12 cellular contexts compared by ENCODE assay signal in the genomic region with DNA sequence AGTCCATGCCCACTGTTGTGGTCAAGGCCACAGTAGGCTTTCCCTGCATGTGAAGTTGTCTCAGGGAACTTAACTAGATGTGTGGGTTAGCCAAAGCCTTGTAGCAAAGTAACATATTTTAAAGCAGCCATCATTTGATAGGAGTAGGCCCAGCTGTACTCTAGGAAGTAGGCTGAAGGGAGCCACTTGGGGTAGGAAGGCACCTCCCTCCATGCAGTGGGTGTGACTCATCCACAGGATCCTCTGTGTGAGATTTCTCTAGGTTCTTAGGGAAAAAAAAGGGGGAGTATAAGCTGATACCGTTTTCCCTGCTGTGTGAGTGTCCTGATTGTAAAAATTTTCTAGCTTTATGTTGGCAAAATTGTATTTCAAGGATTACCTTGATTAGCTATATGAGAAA. TPM values are rescaled to one million over a fixed set of nuclear protein-coding genes. Genes with fewer than 3 reads are reported as not detected.
DNase-seq lines count a peak whose midpoint lies in the region; ATAC-seq and TF ChIP-seq lines count a peak whose summit lies in the region.
"Had no signal": no experiment of that assay in that cellular context is flagged by ENCODE, and none has a peak within 500 bp of the region (broad histone marks: within the 10 kb centered on the region; RNA-seq: fewer than 3 reads in every experiment).

No MANE protein-coding gene starts in this region.

- POLR2A ChIA-PET in AG04450 (lab: Yijun Ruan, JAX), result interaction anchor here (0.8 kb wide), 1 partner anchor 218 kb away, joined by 5 read pairs; a partner anchor contains a TSS

- in situ Hi-C loops in brain microvascular endothelial cell (cut with HindIII; ENCODE audit: low pct_ligation_motif_present, low sequenced_read_pairs), result no loop called here

- H3K36me3 ChIP-seq in brain microvascular endothelial cell (replicated peaks) (no peaks in the 10 kb centered on the region), left lung (peaks cover 0 to 11% of the 10 kb centered on the region in 2 donors), tibial artery (peaks cover 4 to 12% (median 6%) of the 10 kb centered on the region in 3 donors)

- H3K27ac ChIP-seq in AG04450 (ENCODE audit: low read depth, low read length) (peak overlapping the region; percentile 12), brain microvascular endothelial cell (no peak overlapping the region), left lung (no peak overlapping the region), tibial artery (no peak overlapping the region)
- H3K27ac ChIP-seq: HL-60, lower lobe of right lung, stomach had no signal

- peak; percentile 72 for DNase-seq in AG04450 (ENCODE audit: low read depth, low spot score)
- DNase-seq in HFFc6, result peak; percentile 63
- DNase-seq in brain microvascular endothelial cell, result peak; percentile 77
- DNase-seq in left lung, result no peak
- DNase-seq in mucosa of gallbladder (ENCODE audit: low spot score), result no peak
- no peak for DNase-seq in NCI-H1092 (lab: John Stamatoyannopoulos, UW)
- no peak for DNase-seq in tibial artery
- DNase-seq: lower lobe of right lung, stomach had no signal

- H3K27me3 ChIP-seq in AG04450 (ENCODE audit: control insufficient read depth, insufficient read depth, low read length) (no peaks in the 10 kb centered on the region), brain microvascular endothelial cell (replicated peaks) (no peaks in the 10 kb centered on the region), left lung (no peaks in the 10 kb centered on the region), tibial artery (no peaks in the 10 kb centered on the region)
- H3K27me3 ChIP-seq: stomach had no signal

- no peaks in the 10 kb centered on the region for H3K9me3 Mint-ChIP-seq in HFFc6
- H3K9me3 Mint-ChIP-seq: T-helper 1 cell treated with Interleukin-12 subunit alpha and Interleukin-12 subunit beta and Interleukin-4 antibody, amounts not matched to agents 30 μg/mL and 1 μg/mL, for 36 hours had no signal

- intact Hi-C loops in left lung (cut with DNase I), result no loop called here
- intact Hi-C loops in tibial artery (cut with DNase I; ENCODE audit: low total_unique reads), result no loop called here

- CTCF ChIA-PET in AG04450 (lab: Charles Lee), result interaction anchor here (0.7 to 3.9 kb wide), 5 partner anchors 10 to 217 kb away, joined by 3 to 31 read pairs (median 6); a partner anchor contains a TSS

- ATAC-seq in left lung (peak; percentile 73), HG03354 (IDR thresholded peaks at IDR 0.05; ENCODE audit: poor library complexity, severe bottlenecking, unreplicated experiment) (no peak)

- TF ChIP-seq CTCF in AG04450 (IDR thresholded peaks at IDR 0.05; ENCODE audit: low read depth, low read length) (no peak), HFFc6 (IDR thresholded peaks at IDR 0.05) (no peak), brain microvascular endothelial cell (IDR thresholded peaks at IDR 0.05; ENCODE audit: low read depth, low read length, missing control alignments) (no peak), left lung (IDR thresholded peaks at IDR 0.05) (no peak), tibial artery (IDR thresholded peaks at IDR 0.05) (no peak)

- H3K27me3 Mint-ChIP-seq in HFFc6 (ENCODE audit: insufficient read depth), result peaks cover 2% of the 10 kb centered on the region; the same call in 1 of the 2 replicates

- H3K9me3 ChIP-seq in AG04450 (ENCODE audit: control insufficient read depth, insufficient read depth, low read length) (no peaks in the 10 kb centered on the region), left lung (no peaks in the 10 kb centered on the region), tibial artery (no peaks in the 10 kb centered on the region)
- H3K9me3 ChIP-seq: lower lobe of right lung, stomach had no signal

- H3K4me1 ChIP-seq in left lung (peaks cover 0 to 11% of the 10 kb centered on the region in 2 donors), tibial artery (peaks cover 0 to 29% (median 3%) of the 10 kb centered on the region in 4 donors)

- H3K36me3 Mint-ChIP-seq in HFFc6 (ENCODE audit: low read depth), result peaks cover 41% of the 10 kb centered on the region

- peak overlapping the region; percentile 74 for H3K27ac Mint-ChIP-seq in HFFc6
- H3K27ac Mint-ChIP-seq: T-helper 1 cell treated with Interleukin-12 subunit alpha and Interleukin-12 subunit beta and Interleukin-4 antibody, amounts not matched to agents 30 μg/mL and 1 μg/mL, for 36 hours had no signal

- no peak overlapping the region for H3K4me3 Mint-ChIP-seq in HFFc6
- H3K4me3 Mint-ChIP-seq: T-helper 1 cell treated with Interleukin-12 subunit alpha and Interleukin-12 subunit beta and Interleukin-4 antibody, amounts not matched to agents 30 μg/mL and 1 μg/mL, for 36 hours had no signal

- no peak overlapping the region for H3K4me3 ChIP-seq in AG04450 (ENCODE audit: low read depth, low read length)
- H3K4me3 ChIP-seq in brain microvascular endothelial cell (ENCODE audit: low read depth, low read length), result no peak overlapping the region
- H3K4me3 ChIP-seq in left lung, result no peak overlapping the region
- H3K4me3 ChIP-seq in tibial artery, result no peak overlapping the region
- H3K4me3 ChIP-seq: lower lobe of right lung, stomach had no signal

- peaks cover 61% of the 10 kb centered on the region for H3K4me1 Mint-ChIP-seq in HFFc6 (ENCODE audit: low read depth)

RNA-seq across cellular contexts. Expression of a gene that starts 44.7 kb away (rescaled TPM):
- polyA plus RNA-seq in AG04450 (2011; rRNA removed), result 36.3 and 43.8 TPM in 2 replicates
- 23.3 and 25.5 TPM in 2 replicates for polyA minus RNA-seq in AG04450 (2011; rRNA and poly(A)+ RNA removed)
- 10 to 100 TPM; 48.9 to 57.4 (median 54.5) TPM for total RNA-seq in HFFc6 (2021; fragmentation: NEBNext Ultra II Directional; extraction: Animal tissue kit (Norgen Biotek cat#: 25700))
- 10 to 100 TPM; 49.7 to 52.9 TPM for total RNA-seq in left lung
- total RNA-seq in mucosa of gallbladder, result 63.0 TPM

Comparison
In these comparisons a context has a peak if more than half of its experiments do, and no peak if none do; other contexts are left out.
1. DNase-seq: peak in AG04450 (single experiment), HFFc6 (single experiment) and brain microvascular endothelial cell (single experiment); none in left lung (0 of 2), mucosa of gallbladder (single experiment), NCI-H1092 (single experiment) and tibial artery (0 of 2).